1 cellular context compared by ENCODE assay signal in the genomic region with DNA sequence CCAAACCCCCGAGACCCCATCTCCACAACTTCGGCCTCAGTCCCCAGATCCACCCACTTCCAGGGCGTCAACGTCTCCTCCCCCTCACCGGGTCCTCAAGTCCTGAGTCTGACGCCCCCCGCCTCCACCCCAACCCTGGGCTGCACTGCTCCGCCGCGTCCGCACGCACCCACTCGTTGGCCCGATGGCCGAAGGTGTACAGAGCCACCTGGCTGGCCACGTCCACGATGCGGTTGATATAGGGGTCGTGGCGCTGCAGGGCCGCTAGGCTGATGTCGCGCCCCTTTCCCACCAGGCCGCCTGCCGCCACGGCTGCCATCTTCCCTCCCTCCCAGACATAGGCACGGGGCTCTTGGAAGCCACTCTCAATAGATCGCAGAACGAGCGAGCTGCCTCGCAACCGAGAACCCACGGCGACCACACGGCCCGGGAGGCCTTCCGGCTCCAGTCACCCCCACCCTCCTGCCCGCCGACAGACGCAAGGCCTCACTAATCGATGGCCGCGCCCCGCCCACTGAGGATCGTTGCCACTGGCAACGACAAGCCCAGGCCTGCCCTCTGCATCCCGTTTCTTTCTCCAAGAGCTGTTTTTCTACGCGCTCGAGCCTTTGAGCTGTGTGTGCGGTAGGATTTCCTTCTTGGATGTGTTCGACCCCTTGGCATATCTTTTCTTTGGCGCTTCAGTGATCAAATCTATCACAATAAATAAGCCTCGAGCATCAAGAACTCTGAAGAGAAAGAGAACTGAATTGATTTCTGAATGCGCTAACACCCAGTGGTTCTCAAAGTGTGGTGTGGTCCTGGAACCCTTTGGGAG.
TF ChIP-seq lines count a peak whose summit lies in the region.

A gene (minus strand): TSS at position 345 of the 817 bp plus-strand sequence. CDS start 26 bp downstream, at position 319.

TF ChIP-seq in K562, 482 proteins besides CTCF, POLR2A, EP300 and RAD21 (continued from another document and continues in another):
- TF ChIP-seq, protein P1, sequence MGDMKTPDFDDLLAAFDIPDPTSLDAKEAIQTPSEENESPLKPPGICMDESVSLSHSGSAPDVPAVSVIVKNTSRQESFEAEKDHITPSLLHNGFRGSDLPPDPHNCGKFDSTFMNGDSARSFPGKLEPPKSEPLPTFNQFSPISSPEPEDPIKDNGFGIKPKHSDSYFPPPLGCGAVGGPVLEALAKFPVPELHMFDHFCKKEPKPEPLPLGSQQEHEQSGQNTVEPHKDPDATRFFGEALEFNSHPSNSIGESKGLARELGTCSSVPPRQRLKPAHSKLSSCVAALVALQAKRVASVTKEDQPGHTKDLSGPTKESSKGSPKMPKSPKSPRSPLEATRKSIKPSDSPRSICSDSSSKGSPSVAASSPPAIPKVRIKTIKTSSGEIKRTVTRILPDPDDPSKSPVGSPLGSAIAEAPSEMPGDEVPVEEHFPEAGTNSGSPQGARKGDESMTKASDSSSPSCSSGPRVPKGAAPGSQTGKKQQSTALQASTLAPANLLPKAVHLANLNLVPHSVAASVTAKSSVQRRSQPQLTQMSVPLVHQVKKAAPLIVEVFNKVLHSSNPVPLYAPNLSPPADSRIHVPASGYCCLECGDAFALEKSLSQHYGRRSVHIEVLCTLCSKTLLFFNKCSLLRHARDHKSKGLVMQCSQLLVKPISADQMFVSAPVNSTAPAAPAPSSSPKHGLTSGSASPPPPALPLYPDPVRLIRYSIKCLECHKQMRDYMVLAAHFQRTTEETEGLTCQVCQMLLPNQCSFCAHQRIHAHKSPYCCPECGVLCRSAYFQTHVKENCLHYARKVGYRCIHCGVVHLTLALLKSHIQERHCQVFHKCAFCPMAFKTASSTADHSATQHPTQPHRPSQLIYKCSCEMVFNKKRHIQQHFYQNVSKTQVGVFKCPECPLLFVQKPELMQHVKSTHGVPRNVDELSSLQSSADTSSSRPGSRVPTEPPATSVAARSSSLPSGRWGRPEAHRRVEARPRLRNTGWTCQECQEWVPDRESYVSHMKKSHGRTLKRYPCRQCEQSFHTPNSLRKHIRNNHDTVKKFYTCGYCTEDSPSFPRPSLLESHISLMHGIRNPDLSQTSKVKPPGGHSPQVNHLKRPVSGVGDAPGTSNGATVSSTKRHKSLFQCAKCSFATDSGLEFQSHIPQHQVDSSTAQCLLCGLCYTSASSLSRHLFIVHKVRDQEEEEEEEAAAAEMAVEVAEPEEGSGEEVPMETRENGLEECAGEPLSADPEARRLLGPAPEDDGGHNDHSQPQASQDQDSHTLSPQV (IDR thresholded peaks at IDR 0.05) = no peak
- TF ChIP-seq SREBF2 (CRISPR knock-in tag; IDR thresholded peaks at IDR 0.05) (no peak), RNF2 (IDR thresholded peaks at IDR 0.05) (0 out of 2 replicates have a peak, but pooled peaks have one; percentile 33), PPARD (CRISPR knock-in tag; IDR thresholded peaks at IDR 0.05) (no peak), FOXM1 (IDR thresholded peaks at IDR 0.05; ENCODE audit: low read depth) (peak; percentile 55; the same call in 1 of the 2 replicates), FOXM1 (CRISPR knock-in tag; IDR thresholded peaks at IDR 0.05; ENCODE audit: low read depth) (no peak), ZBED1 (IDR thresholded peaks at IDR 0.05) (no peak), ZBTB1 (CRISPR knock-in tag; IDR thresholded peaks at IDR 0.05; ENCODE audit: borderline replicate concordance, low read depth) (no peak; the same call in 1 of the 2 replicates), YBX1 (IDR thresholded peaks at IDR 0.05) (no peak), XRCC4 (IDR thresholded peaks at IDR 0.05; ENCODE audit: extremely low read depth, insufficient read depth, insufficient read length) (no peak), HIVEP1 (CRISPR knock-in tag; IDR thresholded peaks at IDR 0.05) (no peak), SETDB1 (IDR thresholded peaks at IDR 0.05; ENCODE audit: low read length) (no peak), ZNF232 (CRISPR knock-in tag; IDR thresholded peaks at IDR 0.05) (no peak), STAT5B (CRISPR knock-in tag; IDR thresholded peaks at IDR 0.05) (no peak), ZNF507 (tag; conservative IDR thresholded peaks at IDR 0.05) (no peak), PRPF4 (IDR thresholded peaks at IDR 0.05; ENCODE audit: insufficient read depth, low read depth, low read length, poor library complexity, severe bottlenecking) (no peak), TSC22D4 (tag; IDR thresholded peaks at IDR 0.05) (no peak), KDM1A (IDR thresholded peaks at IDR 0.05) (no peak), PYGO2 (tag; IDR thresholded peaks at IDR 0.05) (no peak), SIX5 (IDR thresholded peaks at IDR 0.05; ENCODE audit: borderline replicate concordance in 1 of 2, insufficient read depth in 1 of 2, low read depth in 1 of 2, low read length in 2 of 2) (no peak), SMC3 (conservative IDR thresholded peaks at IDR 0.05; ENCODE audit: insufficient read depth, low read depth, low read length) (no peak), CREB1 (IDR thresholded peaks at IDR 0.05) (no peak), CREB1 (CRISPR knock-in tag; IDR thresholded peaks at IDR 0.05) (no peak; the same call in 1 of the 2 replicates), MYC (IDR thresholded peaks at IDR 0.05; ENCODE audit: low read depth, low read length) (peak; percentile 68; the same call in 1 of the 2 replicates), MYC (CRISPR knock-in tag; IDR thresholded peaks at IDR 0.05; ENCODE audit: borderline replicate concordance, low read depth) (no peak)
- TF ChIP-seq, protein P2, sequence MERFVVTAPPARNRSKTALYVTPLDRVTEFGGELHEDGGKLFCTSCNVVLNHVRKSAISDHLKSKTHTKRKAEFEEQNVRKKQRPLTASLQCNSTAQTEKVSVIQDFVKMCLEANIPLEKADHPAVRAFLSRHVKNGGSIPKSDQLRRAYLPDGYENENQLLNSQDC (CRISPR knock-in tag; IDR thresholded peaks at IDR 0.05) = no peak
- TF ChIP-seq, protein P3, sequence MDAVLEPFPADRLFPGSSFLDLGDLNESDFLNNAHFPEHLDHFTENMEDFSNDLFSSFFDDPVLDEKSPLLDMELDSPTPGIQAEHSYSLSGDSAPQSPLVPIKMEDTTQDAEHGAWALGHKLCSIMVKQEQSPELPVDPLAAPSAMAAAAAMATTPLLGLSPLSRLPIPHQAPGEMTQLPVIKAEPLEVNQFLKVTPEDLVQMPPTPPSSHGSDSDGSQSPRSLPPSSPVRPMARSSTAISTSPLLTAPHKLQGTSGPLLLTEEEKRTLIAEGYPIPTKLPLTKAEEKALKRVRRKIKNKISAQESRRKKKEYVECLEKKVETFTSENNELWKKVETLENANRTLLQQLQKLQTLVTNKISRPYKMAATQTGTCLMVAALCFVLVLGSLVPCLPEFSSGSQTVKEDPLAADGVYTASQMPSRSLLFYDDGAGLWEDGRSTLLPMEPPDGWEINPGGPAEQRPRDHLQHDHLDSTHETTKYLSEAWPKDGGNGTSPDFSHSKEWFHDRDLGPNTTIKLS (IDR thresholded peaks at IDR 0.05; ENCODE audit: borderline replicate concordance, low read depth) = peak; percentile 55; the same call in 1 of the 2 replicates
- TF ChIP-seq, protein P4, sequence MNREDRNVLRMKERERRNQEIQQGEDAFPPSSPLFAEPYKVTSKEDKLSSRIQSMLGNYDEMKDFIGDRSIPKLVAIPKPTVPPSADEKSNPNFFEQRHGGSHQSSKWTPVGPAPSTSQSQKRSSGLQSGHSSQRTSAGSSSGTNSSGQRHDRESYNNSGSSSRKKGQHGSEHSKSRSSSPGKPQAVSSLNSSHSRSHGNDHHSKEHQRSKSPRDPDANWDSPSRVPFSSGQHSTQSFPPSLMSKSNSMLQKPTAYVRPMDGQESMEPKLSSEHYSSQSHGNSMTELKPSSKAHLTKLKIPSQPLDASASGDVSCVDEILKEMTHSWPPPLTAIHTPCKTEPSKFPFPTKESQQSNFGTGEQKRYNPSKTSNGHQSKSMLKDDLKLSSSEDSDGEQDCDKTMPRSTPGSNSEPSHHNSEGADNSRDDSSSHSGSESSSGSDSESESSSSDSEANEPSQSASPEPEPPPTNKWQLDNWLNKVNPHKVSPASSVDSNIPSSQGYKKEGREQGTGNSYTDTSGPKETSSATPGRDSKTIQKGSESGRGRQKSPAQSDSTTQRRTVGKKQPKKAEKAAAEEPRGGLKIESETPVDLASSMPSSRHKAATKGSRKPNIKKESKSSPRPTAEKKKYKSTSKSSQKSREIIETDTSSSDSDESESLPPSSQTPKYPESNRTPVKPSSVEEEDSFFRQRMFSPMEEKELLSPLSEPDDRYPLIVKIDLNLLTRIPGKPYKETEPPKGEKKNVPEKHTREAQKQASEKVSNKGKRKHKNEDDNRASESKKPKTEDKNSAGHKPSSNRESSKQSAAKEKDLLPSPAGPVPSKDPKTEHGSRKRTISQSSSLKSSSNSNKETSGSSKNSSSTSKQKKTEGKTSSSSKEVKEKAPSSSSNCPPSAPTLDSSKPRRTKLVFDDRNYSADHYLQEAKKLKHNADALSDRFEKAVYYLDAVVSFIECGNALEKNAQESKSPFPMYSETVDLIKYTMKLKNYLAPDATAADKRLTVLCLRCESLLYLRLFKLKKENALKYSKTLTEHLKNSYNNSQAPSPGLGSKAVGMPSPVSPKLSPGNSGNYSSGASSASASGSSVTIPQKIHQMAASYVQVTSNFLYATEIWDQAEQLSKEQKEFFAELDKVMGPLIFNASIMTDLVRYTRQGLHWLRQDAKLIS (CRISPR knock-in tag; IDR thresholded peaks at IDR 0.05) = no peak
- TF ChIP-seq, protein P5, sequence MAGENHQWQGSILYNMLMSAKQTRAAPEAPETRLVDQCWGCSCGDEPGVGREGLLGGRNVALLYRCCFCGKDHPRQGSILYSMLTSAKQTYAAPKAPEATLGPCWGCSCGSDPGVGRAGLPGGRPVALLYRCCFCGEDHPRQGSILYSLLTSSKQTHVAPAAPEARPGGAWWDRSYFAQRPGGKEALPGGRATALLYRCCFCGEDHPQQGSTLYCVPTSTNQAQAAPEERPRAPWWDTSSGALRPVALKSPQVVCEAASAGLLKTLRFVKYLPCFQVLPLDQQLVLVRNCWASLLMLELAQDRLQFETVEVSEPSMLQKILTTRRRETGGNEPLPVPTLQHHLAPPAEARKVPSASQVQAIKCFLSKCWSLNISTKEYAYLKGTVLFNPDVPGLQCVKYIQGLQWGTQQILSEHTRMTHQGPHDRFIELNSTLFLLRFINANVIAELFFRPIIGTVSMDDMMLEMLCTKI (IDR thresholded peaks at IDR 0.05; ENCODE audit: partially characterized antibody) = no peak
- TF ChIP-seq, protein P6, sequence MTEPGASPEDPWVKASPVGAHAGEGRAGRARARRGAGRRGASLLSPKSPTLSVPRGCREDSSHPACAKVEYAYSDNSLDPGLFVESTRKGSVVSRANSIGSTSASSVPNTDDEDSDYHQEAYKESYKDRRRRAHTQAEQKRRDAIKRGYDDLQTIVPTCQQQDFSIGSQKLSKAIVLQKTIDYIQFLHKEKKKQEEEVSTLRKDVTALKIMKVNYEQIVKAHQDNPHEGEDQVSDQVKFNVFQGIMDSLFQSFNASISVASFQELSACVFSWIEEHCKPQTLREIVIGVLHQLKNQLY (CRISPR knock-in tag; conservative IDR thresholded peaks at IDR 0.05) = no peak
- TF ChIP-seq, protein P7, sequence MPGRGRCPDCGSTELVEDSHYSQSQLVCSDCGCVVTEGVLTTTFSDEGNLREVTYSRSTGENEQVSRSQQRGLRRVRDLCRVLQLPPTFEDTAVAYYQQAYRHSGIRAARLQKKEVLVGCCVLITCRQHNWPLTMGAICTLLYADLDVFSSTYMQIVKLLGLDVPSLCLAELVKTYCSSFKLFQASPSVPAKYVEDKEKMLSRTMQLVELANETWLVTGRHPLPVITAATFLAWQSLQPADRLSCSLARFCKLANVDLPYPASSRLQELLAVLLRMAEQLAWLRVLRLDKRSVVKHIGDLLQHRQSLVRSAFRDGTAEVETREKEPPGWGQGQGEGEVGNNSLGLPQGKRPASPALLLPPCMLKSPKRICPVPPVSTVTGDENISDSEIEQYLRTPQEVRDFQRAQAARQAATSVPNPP (IDR thresholded peaks at IDR 0.05; ENCODE audit: borderline replicate concordance, insufficient read depth, insufficient read length) = no peak
- TF ChIP-seq, protein P8, sequence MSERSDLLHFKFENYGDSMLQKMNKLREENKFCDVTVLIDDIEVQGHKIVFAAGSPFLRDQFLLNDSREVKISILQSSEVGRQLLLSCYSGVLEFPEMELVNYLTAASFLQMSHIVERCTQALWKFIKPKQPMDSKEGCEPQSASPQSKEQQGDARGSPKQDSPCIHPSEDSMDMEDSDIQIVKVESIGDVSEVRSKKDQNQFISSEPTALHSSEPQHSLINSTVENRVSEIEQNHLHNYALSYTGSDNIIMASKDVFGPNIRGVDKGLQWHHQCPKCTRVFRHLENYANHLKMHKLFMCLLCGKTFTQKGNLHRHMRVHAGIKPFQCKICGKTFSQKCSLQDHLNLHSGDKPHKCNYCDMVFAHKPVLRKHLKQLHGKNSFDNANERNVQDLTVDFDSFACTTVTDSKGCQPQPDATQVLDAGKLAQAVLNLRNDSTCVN (CRISPR knock-in tag; IDR thresholded peaks at IDR 0.05) = no peak
- TF ChIP-seq, protein P9, sequence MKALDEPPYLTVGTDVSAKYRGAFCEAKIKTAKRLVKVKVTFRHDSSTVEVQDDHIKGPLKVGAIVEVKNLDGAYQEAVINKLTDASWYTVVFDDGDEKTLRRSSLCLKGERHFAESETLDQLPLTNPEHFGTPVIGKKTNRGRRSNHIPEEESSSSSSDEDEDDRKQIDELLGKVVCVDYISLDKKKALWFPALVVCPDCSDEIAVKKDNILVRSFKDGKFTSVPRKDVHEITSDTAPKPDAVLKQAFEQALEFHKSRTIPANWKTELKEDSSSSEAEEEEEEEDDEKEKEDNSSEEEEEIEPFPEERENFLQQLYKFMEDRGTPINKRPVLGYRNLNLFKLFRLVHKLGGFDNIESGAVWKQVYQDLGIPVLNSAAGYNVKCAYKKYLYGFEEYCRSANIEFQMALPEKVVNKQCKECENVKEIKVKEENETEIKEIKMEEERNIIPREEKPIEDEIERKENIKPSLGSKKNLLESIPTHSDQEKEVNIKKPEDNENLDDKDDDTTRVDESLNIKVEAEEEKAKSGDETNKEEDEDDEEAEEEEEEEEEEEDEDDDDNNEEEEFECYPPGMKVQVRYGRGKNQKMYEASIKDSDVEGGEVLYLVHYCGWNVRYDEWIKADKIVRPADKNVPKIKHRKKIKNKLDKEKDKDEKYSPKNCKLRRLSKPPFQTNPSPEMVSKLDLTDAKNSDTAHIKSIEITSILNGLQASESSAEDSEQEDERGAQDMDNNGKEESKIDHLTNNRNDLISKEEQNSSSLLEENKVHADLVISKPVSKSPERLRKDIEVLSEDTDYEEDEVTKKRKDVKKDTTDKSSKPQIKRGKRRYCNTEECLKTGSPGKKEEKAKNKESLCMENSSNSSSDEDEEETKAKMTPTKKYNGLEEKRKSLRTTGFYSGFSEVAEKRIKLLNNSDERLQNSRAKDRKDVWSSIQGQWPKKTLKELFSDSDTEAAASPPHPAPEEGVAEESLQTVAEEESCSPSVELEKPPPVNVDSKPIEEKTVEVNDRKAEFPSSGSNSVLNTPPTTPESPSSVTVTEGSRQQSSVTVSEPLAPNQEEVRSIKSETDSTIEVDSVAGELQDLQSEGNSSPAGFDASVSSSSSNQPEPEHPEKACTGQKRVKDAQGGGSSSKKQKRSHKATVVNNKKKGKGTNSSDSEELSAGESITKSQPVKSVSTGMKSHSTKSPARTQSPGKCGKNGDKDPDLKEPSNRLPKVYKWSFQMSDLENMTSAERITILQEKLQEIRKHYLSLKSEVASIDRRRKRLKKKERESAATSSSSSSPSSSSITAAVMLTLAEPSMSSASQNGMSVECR (CRISPR knock-in tag; IDR thresholded peaks at IDR 0.05) = peak; percentile 65
